In the genomic region with DNA sequence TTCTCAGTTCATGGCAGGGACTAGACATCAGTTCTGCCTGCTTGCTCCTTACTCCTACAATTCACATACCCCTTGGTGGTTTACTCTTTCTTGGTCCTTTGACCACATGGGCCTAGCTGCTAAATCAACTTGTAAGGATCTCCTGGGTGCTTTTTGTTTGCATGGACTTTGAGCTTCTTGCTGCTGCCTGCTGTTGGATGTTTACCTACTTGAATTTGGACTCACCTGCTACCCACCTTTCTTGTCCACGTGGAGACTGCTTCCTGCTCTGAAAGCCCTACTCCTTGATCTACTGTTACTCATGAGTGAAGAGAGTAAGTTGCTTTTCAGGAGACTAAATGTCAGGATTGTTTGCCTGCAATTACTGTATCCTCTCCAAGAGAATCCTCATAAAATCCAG, we compare ENCODE assay signal across 25 cellular contexts. TPM values are rescaled to one million over a fixed set of nuclear protein-coding genes. Genes with fewer than 3 reads are reported as not detected.
"Had no signal": no experiment of that assay in that cellular context is flagged by ENCODE, and none has a peak within 500 bp of the region (broad histone marks: within the 10 kb centered on the region; RNA-seq: fewer than 3 reads in every experiment).

No MANE protein-coding gene starts in this region.

- H2AFZ ChIP-seq: parathyroid adenoma had no signal

- H3K9me3 ChIP-seq: gastrocnemius medialis, psoas muscle, suprapubic skin had no signal

- H3K27ac Mint-ChIP-seq: activated B cell treated with CpG ODN at 0.5 μM for 24 hours; activated CD8-positive, alpha-beta memory T cell treated with anti-CD3 and anti-CD28 coated beads, Interleukin-2, amount 10 ng/mL, durations not matched to agents 7 days and 5 days; activated CD8-positive, alpha-beta T cell treated with anti-CD3 and anti-CD28 coated beads, Interleukin-2, amount 10 ng/mL, durations not matched to agents 7 days and 5 days; activated naive CD4-positive, alpha-beta T cell treated with anti-CD3 and anti-CD28 coated beads, Interleukin-2, amount 50 U/mL, for 72 hours; effector memory CD8-positive, alpha-beta T cell; naive thymus-derived CD4-positive, alpha-beta T cell; stimulated activated naive B cell treated with anti-CD40 and anti-IgM and Interleukin-4, amounts not matched to agents 10 μg/mL and 1 μg/mL and 100 μg/mL, for 72 hours had no signal

- H3K4me3 Mint-ChIP-seq: activated B cell treated with CpG ODN at 0.5 μM for 24 hours; activated CD8-positive, alpha-beta memory T cell treated with anti-CD3 and anti-CD28 coated beads, Interleukin-2, amount 10 ng/mL, durations not matched to agents 7 days and 5 days; activated CD8-positive, alpha-beta T cell treated with anti-CD3 and anti-CD28 coated beads, Interleukin-2, amount 10 ng/mL, durations not matched to agents 7 days and 5 days; effector memory CD8-positive, alpha-beta T cell; naive thymus-derived CD4-positive, alpha-beta T cell; stimulated activated naive B cell treated with anti-CD40 and anti-IgM and Interleukin-4, amounts not matched to agents 10 μg/mL and 1 μg/mL and 100 μg/mL, for 72 hours had no signal

- H3K79me2 ChIP-seq: parathyroid adenoma had no signal

- DNase-seq: activated B cell treated with CpG ODN at 0.5 μM for 24 hours; activated CD8-positive, alpha-beta memory T cell treated with anti-CD3 and anti-CD28 coated beads, Interleukin-2, amount 10 ng/mL, durations not matched to agents 7 days and 5 days; activated CD8-positive, alpha-beta T cell treated with anti-CD3 and anti-CD28 coated beads, Interleukin-2, amount 10 ng/mL, durations not matched to agents 7 days and 5 days; activated naive CD4-positive, alpha-beta T cell; activated T-cell treated with anti-CD3 and anti-CD28 coated beads, Interleukin-2, amount 50 U/mL, for 48 hours; cerebellar nuclear complex; dorsolateral prefrontal cortex; effector memory CD8-positive, alpha-beta T cell; erythroblast; gastrocnemius medialis; glutamatergic neuron; islet precursor cell; left cardiac atrium; mammary epithelial cell; naive thymus-derived CD4-positive, alpha-beta T cell; psoas muscle; stimulated activated CD4-positive, alpha-beta T cell treated with anti-CD3 and anti-CD28 coated beads, Interleukin-15, amount 100 ng/mL, for 24 hours; stimulated activated CD4-positive, alpha-beta T cell treated with anti-CD3 and anti-CD28 coated beads, Interleukin-2, amount 100 ng/mL, for 24 hours; stimulated activated naive B cell treated with anti-CD40 and anti-IgM and Interleukin-4, amounts not matched to agents 10 μg/mL and 1 μg/mL and 100 μg/mL, for 72 hours; T-helper 2 cell; tibial artery had no signal

- H3K36me3 Mint-ChIP-seq: activated CD8-positive, alpha-beta memory T cell treated with anti-CD3 and anti-CD28 coated beads, Interleukin-2, amount 10 ng/mL, durations not matched to agents 7 days and 5 days; activated naive CD4-positive, alpha-beta T cell treated with anti-CD3 and anti-CD28 coated beads, Interleukin-2, amount 50 U/mL, for 72 hours; naive thymus-derived CD4-positive, alpha-beta T cell had no signal

- H3K27me3 Mint-ChIP-seq: activated B cell treated with CpG ODN at 0.5 μM for 24 hours; activated CD8-positive, alpha-beta memory T cell treated with anti-CD3 and anti-CD28 coated beads, Interleukin-2, amount 10 ng/mL, durations not matched to agents 7 days and 5 days; effector memory CD8-positive, alpha-beta T cell; stimulated activated naive B cell treated with anti-CD40 and anti-IgM and Interleukin-4, amounts not matched to agents 10 μg/mL and 1 μg/mL and 100 μg/mL, for 72 hours had no signal

- ATAC-seq: activated CD8-positive, alpha-beta memory T cell treated with anti-CD3 and anti-CD28 coated beads, Interleukin-2, amount 10 ng/mL, durations not matched to agents 7 days and 5 days; activated CD8-positive, alpha-beta T cell treated with anti-CD3 and anti-CD28 coated beads, Interleukin-2, amount 10 ng/mL, durations not matched to agents 7 days and 5 days; activated naive CD4-positive, alpha-beta T cell treated with anti-CD3 and anti-CD28 coated beads, Interleukin-2, amount 50 U/mL, for 72 hours; effector memory CD8-positive, alpha-beta T cell; gastrocnemius medialis; left cardiac atrium; naive thymus-derived CD4-positive, alpha-beta T cell; psoas muscle; stimulated activated naive B cell treated with anti-CD40 and anti-IgM and Interleukin-4, amounts not matched to agents 10 μg/mL and 1 μg/mL and 100 μg/mL, for 72 hours had no signal

- H3K36me3 ChIP-seq: gastrocnemius medialis, suprapubic skin, tibial artery had no signal

- H3K4me3 ChIP-seq: coronary artery, dorsolateral prefrontal cortex, gastrocnemius medialis, psoas muscle, suprapubic skin, tibial artery had no signal

- H3K9ac ChIP-seq: parathyroid adenoma had no signal

- H3K4me1 ChIP-seq: gastrocnemius medialis, parathyroid adenoma, psoas muscle, suprapubic skin, tibial artery had no signal

- H3K27ac ChIP-seq: coronary artery, dorsolateral prefrontal cortex, gastrocnemius medialis, parathyroid adenoma, psoas muscle, suprapubic skin, tibial artery had no signal

- H3K9me3 Mint-ChIP-seq: activated B cell treated with CpG ODN at 0.5 μM for 24 hours; stimulated activated naive B cell treated with anti-CD40 and anti-IgM and Interleukin-4, amounts not matched to agents 10 μg/mL and 1 μg/mL and 100 μg/mL, for 72 hours had no signal

- H3K4me1 Mint-ChIP-seq: activated CD8-positive, alpha-beta memory T cell treated with anti-CD3 and anti-CD28 coated beads, Interleukin-2, amount 10 ng/mL, durations not matched to agents 7 days and 5 days; naive thymus-derived CD4-positive, alpha-beta T cell had no signal

- H3K27me3 ChIP-seq: dorsolateral prefrontal cortex, gastrocnemius medialis, suprapubic skin, tibial artery had no signal

RNA-seq across cellular contexts. Expression of a gene that starts 15.2 kb away (rescaled TPM):
- total RNA-seq: activated CD8-positive, alpha-beta memory T cell treated with anti-CD3 and anti-CD28 coated beads, Interleukin-2, amount 10 ng/mL, durations not matched to agents 7 days and 5 days; activated CD8-positive, alpha-beta T cell treated with anti-CD3 and anti-CD28 coated beads, Interleukin-2, amount 10 ng/mL, durations not matched to agents 7 days and 5 days; activated naive CD4-positive, alpha-beta T cell treated with anti-CD3 and anti-CD28 coated beads, Interleukin-2, amount 50 U/mL, for 72 hours had no signal
